Comparison of ENCODE assay signal across 9 cellular contexts in genomic region chr7:71633571-71634008, GRCh38.
DNase-seq lines count a peak whose midpoint lies in the region; ATAC-seq and TF ChIP-seq lines count a peak whose summit lies in the region.
"Had no signal": no experiment of that assay in that cellular context is flagged by ENCODE, and none has a peak within 500 bp of the region (broad histone marks: within the 10 kb centered on the region; RNA-seq: fewer than 3 reads in every experiment).

No MANE protein-coding gene starts in this region.

- no peaks in the 10 kb centered on the region for H3K27me3 Mint-ChIP-seq in MCF 10A (ENCODE audit: insufficient read depth, unreplicated experiment)
- no peaks in the 10 kb centered on the region for H3K27me3 Mint-ChIP-seq in type B pancreatic cell

- POLR2A ChIA-PET in MCF 10A (lab: Yijun Ruan, JAX), result interaction anchor here (0.6 kb wide), 1 partner anchor 41 kb away, joined by 3 read pairs; no protein-coding TSS in a partner anchor

- H3K27ac ChIP-seq in breast epithelium, result no peak overlapping the region
- peak overlapping the region; percentile 50 to 70 for H3K27ac ChIP-seq in ascending aorta
- H3K27ac ChIP-seq in iPS-20b (ENCODE audit: low read length), result no peak overlapping the region

- DNase-seq in MCF 10A (ENCODE audit: unreplicated experiment), result peak; percentile 73
- no peak for DNase-seq in breast epithelium (ENCODE audit: low spot score in 2 of 2)
- DNase-seq in ascending aorta (ENCODE audit: low spot score in 2 of 2), result peak in 1 of 2 donors; percentile 64
- DNase-seq in type B pancreatic cell (ENCODE audit: extremely low spot score, unreplicated experiment), result no peak
- no peak for DNase-seq in hippocampal formation (lab: John Stamatoyannopoulos, UW)
- DNase-seq in SKM-1 (lab: John Stamatoyannopoulos, UW; ENCODE audit: unreplicated experiment), result no peak
- DNase-seq: NCI-H2227 treated with DMSO at 0.1 percent for 48 hours had no signal

- H3K9me3 ChIP-seq in breast epithelium (no peaks in the 10 kb centered on the region), ascending aorta (no peaks in the 10 kb centered on the region), iPS-20b (ENCODE audit: insufficient read depth, low read depth, low read length) (no peaks in the 10 kb centered on the region)

- BruUV-seq in MCF 10A (replicated peaks; lab: Mats Ljungman, UMichigan), result no TSS peak

- H3K4me3 ChIP-seq in breast epithelium (peak overlapping the region in 1 of 3 donors; percentile 15), ascending aorta (peak overlapping the region in 1 of 2 donors; percentile 30), iPS-20b (ENCODE audit: low read length) (no peak overlapping the region)

- no peaks in the 10 kb centered on the region for H3K4me1 ChIP-seq in breast epithelium
- peaks cover 0 to 18% of the 10 kb centered on the region in 2 donors for H3K4me1 ChIP-seq in ascending aorta
- H3K4me1 ChIP-seq in iPS-20b (ENCODE audit: insufficient read depth, low read length), result peaks cover 25% of the 10 kb centered on the region

- H3K36me3 ChIP-seq in breast epithelium (no peaks in the 10 kb centered on the region), ascending aorta (no peaks in the 10 kb centered on the region), iPS-20b (ENCODE audit: insufficient read depth, low read depth, low read length) (no peaks in the 10 kb centered on the region)

- H3K9me3 Mint-ChIP-seq in MCF 10A (ENCODE audit: unreplicated experiment) (no peaks in the 10 kb centered on the region), type B pancreatic cell (no peaks in the 10 kb centered on the region)

- CTCF ChIA-PET in MCF 10A (lab: Yijun Ruan, JAX), result interaction anchor here (0.6 to 0.7 kb wide), 2 partner anchors 9 to 71 kb away, joined by 3 read pairs; no protein-coding TSS in a partner anchor

- ATAC-seq in GM19397 (IDR thresholded peaks at IDR 0.05; ENCODE audit: unreplicated experiment), result no peak

- intact Hi-C loops in MCF 10A (cut with micrococcal nuclease) (no loop called here), breast epithelium (cut with DNase I; ENCODE audit: low total_unique reads) (no loop called here), ascending aorta (cut with DNase I) (loop anchor here (2.0 kb wide), 1 partner anchor 19 kb away; no protein-coding TSS in a partner anchor)

- H3K27ac Mint-ChIP-seq in MCF 10A (ENCODE audit: low read depth, unreplicated experiment), result peak overlapping the region; percentile 91
- peak overlapping the region; percentile 73 for H3K27ac Mint-ChIP-seq in type B pancreatic cell

- peak overlapping the region; percentile 50 for H3K4me3 Mint-ChIP-seq in MCF 10A (ENCODE audit: unreplicated experiment)
- H3K4me3 Mint-ChIP-seq in type B pancreatic cell, result peak overlapping the region; percentile 48

- H3K4me1 Mint-ChIP-seq in MCF 10A (ENCODE audit: insufficient read depth, unreplicated experiment), result peaks cover 29% of the 10 kb centered on the region
- peaks cover 16% of the 10 kb centered on the region for H3K4me1 Mint-ChIP-seq in type B pancreatic cell (ENCODE audit: unreplicated experiment)

- no peak for TF ChIP-seq POLR2A in breast epithelium (IDR thresholded peaks at IDR 0.05)

- peak overlapping the region; percentile 29; the same call in 1 of the 2 replicates for H3K9ac ChIP-seq in iPS-20b (ENCODE audit: low read depth, low read length)

- H3K36me3 Mint-ChIP-seq in MCF 10A (ENCODE audit: insufficient read depth, unreplicated experiment) (no peaks in the 10 kb centered on the region), type B pancreatic cell (no peaks in the 10 kb centered on the region)

- no peak for TF ChIP-seq CTCF in MCF 10A (IDR thresholded peaks at IDR 0.05; ENCODE audit: unreplicated experiment)
- TF ChIP-seq CTCF in breast epithelium (IDR thresholded peaks at IDR 0.05), result no peak
- TF ChIP-seq CTCF in ascending aorta (IDR thresholded peaks at IDR 0.05), result no peak
- no peak for TF ChIP-seq CTCF in type B pancreatic cell (conservative IDR thresholded peaks at IDR 0.05)

- H3K27me3 ChIP-seq in breast epithelium (no peaks in the 10 kb centered on the region), ascending aorta (no peaks in the 10 kb centered on the region), iPS-20b (ENCODE audit: insufficient read depth, low read length) (no peaks in the 10 kb centered on the region)

Comparison
In these comparisons a context has a peak if more than half of its experiments do, and no peak if none do; other contexts are left out.
1. H3K27ac ChIP-seq: peak in ascending aorta (2 of 2); none in breast epithelium (0 of 2) and iPS-20b (single experiment).